Comparison of ENCODE assay signal across 1 cellular context in genomic region chr3:73513260-73513659, GRCh38.
TF ChIP-seq lines count a peak whose summit lies in the region.

No MANE protein-coding gene starts in this region.

TF ChIP-seq in HepG2, 621 proteins besides CTCF, POLR2A, EP300 and RAD21 (continued from another document):
- peak; percentile 64 for TF ChIP-seq HNF1B (CRISPR knock-in tag; IDR thresholded peaks at IDR 0.05)
- TF ChIP-seq CCAR2 (optimal IDR thresholded peaks at IDR 0.05; ENCODE audit: low read depth, low read length): no peak
- TF ChIP-seq CEBPG (CRISPR knock-in tag; IDR thresholded peaks at IDR 0.05): no peak
- TF ChIP-seq RFX1 (IDR thresholded peaks at IDR 0.05): no peak
- TF ChIP-seq, protein P1, sequence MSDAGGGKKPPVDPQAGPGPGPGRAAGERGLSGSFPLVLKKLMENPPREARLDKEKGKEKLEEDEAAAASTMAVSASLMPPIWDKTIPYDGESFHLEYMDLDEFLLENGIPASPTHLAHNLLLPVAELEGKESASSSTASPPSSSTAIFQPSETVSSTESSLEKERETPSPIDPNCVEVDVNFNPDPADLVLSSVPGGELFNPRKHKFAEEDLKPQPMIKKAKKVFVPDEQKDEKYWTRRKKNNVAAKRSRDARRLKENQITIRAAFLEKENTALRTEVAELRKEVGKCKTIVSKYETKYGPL (CRISPR knock-in tag; IDR thresholded peaks at IDR 0.05): no peak
- TF ChIP-seq, protein P2, sequence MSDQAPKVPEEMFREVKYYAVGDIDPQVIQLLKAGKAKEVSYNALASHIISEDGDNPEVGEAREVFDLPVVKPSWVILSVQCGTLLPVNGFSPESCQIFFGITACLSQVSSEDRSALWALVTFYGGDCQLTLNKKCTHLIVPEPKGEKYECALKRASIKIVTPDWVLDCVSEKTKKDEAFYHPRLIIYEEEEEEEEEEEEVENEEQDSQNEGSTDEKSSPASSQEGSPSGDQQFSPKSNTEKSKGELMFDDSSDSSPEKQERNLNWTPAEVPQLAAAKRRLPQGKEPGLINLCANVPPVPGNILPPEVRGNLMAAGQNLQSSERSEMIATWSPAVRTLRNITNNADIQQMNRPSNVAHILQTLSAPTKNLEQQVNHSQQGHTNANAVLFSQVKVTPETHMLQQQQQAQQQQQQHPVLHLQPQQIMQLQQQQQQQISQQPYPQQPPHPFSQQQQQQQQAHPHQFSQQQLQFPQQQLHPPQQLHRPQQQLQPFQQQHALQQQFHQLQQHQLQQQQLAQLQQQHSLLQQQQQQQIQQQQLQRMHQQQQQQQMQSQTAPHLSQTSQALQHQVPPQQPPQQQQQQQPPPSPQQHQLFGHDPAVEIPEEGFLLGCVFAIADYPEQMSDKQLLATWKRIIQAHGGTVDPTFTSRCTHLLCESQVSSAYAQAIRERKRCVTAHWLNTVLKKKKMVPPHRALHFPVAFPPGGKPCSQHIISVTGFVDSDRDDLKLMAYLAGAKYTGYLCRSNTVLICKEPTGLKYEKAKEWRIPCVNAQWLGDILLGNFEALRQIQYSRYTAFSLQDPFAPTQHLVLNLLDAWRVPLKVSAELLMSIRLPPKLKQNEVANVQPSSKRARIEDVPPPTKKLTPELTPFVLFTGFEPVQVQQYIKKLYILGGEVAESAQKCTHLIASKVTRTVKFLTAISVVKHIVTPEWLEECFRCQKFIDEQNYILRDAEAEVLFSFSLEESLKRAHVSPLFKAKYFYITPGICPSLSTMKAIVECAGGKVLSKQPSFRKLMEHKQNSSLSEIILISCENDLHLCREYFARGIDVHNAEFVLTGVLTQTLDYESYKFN (CRISPR knock-in tag; conservative IDR thresholded peaks at IDR 0.05): peak; percentile 38; the same call in 1 of the 2 replicates
- no peak for TF ChIP-seq ZNF280B (CRISPR knock-in tag; IDR thresholded peaks at IDR 0.05; ENCODE audit: borderline replicate concordance)
- TF ChIP-seq ZNF839 (CRISPR knock-in tag; IDR thresholded peaks at IDR 0.05; ENCODE audit: borderline replicate concordance): no peak
- TF ChIP-seq CHD2 (IDR thresholded peaks at IDR 0.05; ENCODE audit: low read depth, low read length): no peak
- TF ChIP-seq MZF1 (CRISPR knock-in tag; IDR thresholded peaks at IDR 0.05; ENCODE audit: borderline replicate concordance): no peak
